21 cellular contexts compared by ENCODE assay signal in the genomic region with DNA sequence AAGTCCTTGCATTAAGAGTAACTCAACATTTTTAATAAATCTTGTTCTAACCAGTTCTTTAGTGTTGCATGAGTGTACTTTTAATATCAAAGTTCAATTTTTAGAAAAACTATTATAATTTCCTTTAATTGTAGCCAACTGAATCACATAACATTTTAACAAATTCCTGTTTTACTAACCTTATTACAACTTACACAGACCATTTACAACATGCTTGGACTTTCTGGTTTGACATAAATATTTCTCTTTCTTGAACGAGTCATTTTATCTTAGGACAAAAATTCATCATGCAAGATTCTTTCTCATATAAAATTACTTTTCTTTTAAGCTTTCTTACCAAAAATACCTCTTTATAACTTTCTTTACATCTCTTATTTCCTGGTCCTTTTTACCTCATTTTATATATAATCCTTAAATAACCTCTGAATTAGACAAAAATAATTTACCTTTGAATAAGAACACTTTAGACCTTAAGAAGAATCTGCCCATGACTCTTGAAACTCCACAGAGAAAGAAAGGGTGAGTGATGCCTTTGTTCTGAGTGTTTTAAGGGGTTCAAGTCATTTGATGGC. TPM values are rescaled to one million over a fixed set of nuclear protein-coding genes. Genes with fewer than 3 reads are reported as not detected.
A peak's percentile ranks its signal among the peaks of the same experiment; 100 is the strongest.
DNase-seq lines count a peak whose midpoint lies in the region; ATAC-seq, FAIRE-seq and TF ChIP-seq lines count a peak whose summit lies in the region.
"Had no signal": no experiment of that assay in that cellular context is flagged by ENCODE, and none has a peak within 500 bp of the region (broad histone marks: within the 10 kb centered on the region; RNA-seq: fewer than 3 reads in every experiment).

No MANE protein-coding gene starts in this region.

- peaks cover 2% of the 10 kb centered on the region for H3K27me3 Mint-ChIP-seq in GM23338 (ENCODE audit: insufficient read depth, low read depth, poor library complexity)

- no peaks in the 10 kb centered on the region for H3K79me2 ChIP-seq in GM23338 (replicated peaks; ENCODE audit: insufficient read depth)
- H3K79me2 ChIP-seq: hepatocyte had no signal

- TF ChIP-seq CTCF in A673 (conservative IDR thresholded peaks at IDR 0.05; ENCODE audit: low read depth, low read length) (no peak), GM23338 (conservative IDR thresholded peaks at IDR 0.05; ENCODE audit: low read depth in 2 of 2) (no peak)

- H3K4me3 Mint-ChIP-seq in GM23338, result no peak overlapping the region
- H3K4me3 Mint-ChIP-seq: activated CD4-positive, alpha-beta memory T cell treated with anti-CD3 and anti-CD28 coated beads, Interleukin-2, amount 10 ng/mL, durations not matched to agents 7 days and 5 days; activated T-helper 1 cell treated with anti-CD3 and anti-CD28 coated beads, Interleukin-12 subunit alpha, Interleukin-12 subunit beta, Interleukin-2, Interleukin-4 antibody, amounts not matched to agents 30 ng/mL and 10 ng/mL and 1 ng/mL, durations not matched to agents 14 hours and 24 hours and 36 hours; H9; naive B cell had no signal

- CTCF ChIA-PET in A673 (lab: Charles Lee), result no interaction called here

- POLR2A ChIA-PET in A673 (lab: Charles Lee; ENCODE audit: low non-redundant PET), result no interaction called here

- H3K27ac Mint-ChIP-seq in GM23338, result no peak overlapping the region
- H3K27ac Mint-ChIP-seq: activated CD4-positive, alpha-beta memory T cell treated with anti-CD3 and anti-CD28 coated beads, Interleukin-2, amount 10 ng/mL, durations not matched to agents 7 days and 5 days; activated T-helper 1 cell treated with anti-CD3 and anti-CD28 coated beads, Interleukin-12 subunit alpha, Interleukin-12 subunit beta, Interleukin-2, Interleukin-4 antibody, amounts not matched to agents 30 ng/mL and 10 ng/mL and 1 ng/mL, durations not matched to agents 14 hours and 24 hours and 36 hours; H9 had no signal

- no peaks in the 10 kb centered on the region for H3K36me3 ChIP-seq in A673 (ENCODE audit: insufficient read depth, low read length, poor library complexity, severe bottlenecking)
- H3K36me3 ChIP-seq in GM23338 (ENCODE audit: insufficient read depth), result peaks cover 32% of the 10 kb centered on the region; the same call in 1 of the 2 replicates
- H3K36me3 ChIP-seq: BLaER1 treated with 17β-estradiol and CSF1 and Interleukin-3, amounts not matched to agents 10 nM and 100 nM; left lung; prostate gland; stomach had no signal

- no peaks in the 10 kb centered on the region for H4K20me1 ChIP-seq in GM23338 (replicated peaks; ENCODE audit: insufficient read depth)
- H4K20me1 ChIP-seq: BLaER1 treated with 17β-estradiol and CSF1 and Interleukin-3, amounts not matched to agents 10 nM and 100 nM had no signal

- peaks cover 68% of the 10 kb centered on the region for H3K9me3 Mint-ChIP-seq in GM23338

- H3K36me3 Mint-ChIP-seq in GM23338 (ENCODE audit: low read depth), result peaks cover 66% of the 10 kb centered on the region

- H3K4me1 ChIP-seq in A673 (ENCODE audit: insufficient read depth, low read length, poor library complexity, severe bottlenecking) (no peaks in the 10 kb centered on the region), GM23338 (ENCODE audit: insufficient read depth) (no peaks in the 10 kb centered on the region)
- H3K4me1 ChIP-seq: BLaER1 treated with 17β-estradiol and CSF1 and Interleukin-3, amounts not matched to agents 10 nM and 100 nM; left lung; prostate gland; stomach had no signal

- DNase-seq in A673 (ENCODE audit: low spot score) (peak; percentile 3), GM23338 (ENCODE audit: low spot score) (peak; percentile 74), RPMI7951 (ENCODE audit: low read depth) (peak; percentile 10), frontal cortex (ENCODE audit: low spot score in 2 of 2) (no peak), NCI-H526 treated with DMSO at 0.1 percent for 48 hours (lab: John Stamatoyannopoulos, UW) (no peak), left ventricle myocardium superior (no peak)
- DNase-seq: activated CD4-positive, alpha-beta memory T cell treated with anti-CD3 and anti-CD28 coated beads, Interleukin-2, amount 10 ng/mL, durations not matched to agents 7 days and 5 days; H9; left lung; naive B cell; NCI-H2029; stomach had no signal

- no peaks in the 10 kb centered on the region; the same call in 1 of the 2 replicates for H3K9me2 ChIP-seq in GM23338 (ENCODE audit: insufficient read depth)

- BruUV-seq in A673 (replicated peaks; lab: Mats Ljungman, UMichigan), result no TSS peak

- intact Hi-C loops in A673 (cut with micrococcal nuclease; ENCODE audit: unreplicated experiment), result no loop called here
- intact Hi-C loops in left ventricle myocardium superior (cut with micrococcal nuclease), result no loop called here

- no peaks in the 10 kb centered on the region for H3F3A ChIP-seq in GM23338 (replicated peaks; ENCODE audit: low read depth)

- no peaks in the 10 kb centered on the region; the same call in 2 of the 3 replicates for H3K4me1 Mint-ChIP-seq in GM23338
- H3K4me1 Mint-ChIP-seq: activated CD4-positive, alpha-beta memory T cell treated with anti-CD3 and anti-CD28 coated beads, Interleukin-2, amount 10 ng/mL, durations not matched to agents 7 days and 5 days; naive B cell had no signal

- no peak overlapping the region for H3K4me2 ChIP-seq in GM23338
- H3K4me2 ChIP-seq: BLaER1 treated with 17β-estradiol and CSF1 and Interleukin-3, amounts not matched to agents 10 nM and 100 nM; hepatocyte had no signal

- peaks cover 3% of the 10 kb centered on the region for H3K27me3 ChIP-seq in A673 (replicated peaks; ENCODE audit: insufficient read depth, low read depth, low read length, poor library complexity)
- H3K27me3 ChIP-seq in GM23338 (ENCODE audit: insufficient read depth), result no peaks in the 10 kb centered on the region
- H3K27me3 ChIP-seq: BLaER1 treated with 17β-estradiol and CSF1 and Interleukin-3, amounts not matched to agents 10 nM and 100 nM; hepatocyte; left lung; stomach had no signal

- ATAC-seq in GM23338 (no peak), HG03108 (IDR thresholded peaks at IDR 0.05; ENCODE audit: unreplicated experiment) (no peak), left ventricle myocardium superior (no peak)
- ATAC-seq: left lung had no signal

- H2AFZ ChIP-seq in GM23338, result no peak overlapping the region
- H2AFZ ChIP-seq: hepatocyte had no signal

- no peak overlapping the region for H3K4me3 ChIP-seq in A673 (ENCODE audit: low read depth, low read length, poor library complexity, severe bottlenecking)
- H3K4me3 ChIP-seq in GM23338, result no peak overlapping the region
- H3K4me3 ChIP-seq: hepatocyte, left lung, prostate gland, stomach had no signal

- peaks cover 19% of the 10 kb centered on the region for H3K9me3 ChIP-seq in A673 (ENCODE audit: low read depth, low read length, poor library complexity, severe bottlenecking)
- H3K9me3 ChIP-seq: prostate gland had no signal

- peak; percentile 74 for FAIRE-seq in frontal cortex (lab: Jason Lieb, UNC)

- H3K27ac ChIP-seq in A673 (ENCODE audit: low read depth, low read length, poor library complexity, severe bottlenecking) (no peak overlapping the region), GM23338 (ENCODE audit: low read depth) (no peak overlapping the region)
- H3K27ac ChIP-seq: BLaER1 treated with 17β-estradiol and CSF1 and Interleukin-3, amounts not matched to agents 10 nM and 100 nM; hepatocyte; left lung; prostate gland; stomach; VCaP had no signal

TF ChIP-seq in GM23338, 12 proteins besides CTCF, POLR2A, EP300 and RAD21:
- TF ChIP-seq ZNF331 (CRISPR knock-in tag; IDR thresholded peaks at IDR 0.05; ENCODE audit: low read depth) (no peak), ETS1 (IDR thresholded peaks at IDR 0.05) (no peak), STAT1 (IDR thresholded peaks at IDR 0.05; ENCODE audit: unreplicated experiment) (no peak), POLR2AphosphoS5 (IDR thresholded peaks at IDR 0.05; ENCODE audit: low read depth) (no peak), EZH2 (IDR thresholded peaks at IDR 0.05; ENCODE audit: low read depth, unreplicated experiment) (no peak), JUNB (IDR thresholded peaks at IDR 0.05; ENCODE audit: unreplicated experiment) (no peak), ZNF114 (CRISPR knock-in tag; IDR thresholded peaks at IDR 0.05) (no peak)

RNA-seq across cellular contexts. Expression of gene SLCO1A2, which starts 3.9 kb away (rescaled TPM):
- total RNA-seq in A673 (2021) (not detected in 2 replicates), frontal cortex (4.9 TPM), left ventricle myocardium superior (not detected)
- total RNA-seq in GM23338 (2014; rRNA removed; shearing (Covaris generic)), result 10.8 and 25.2 TPM in 2 replicates
- 9.7 and 10.2 TPM in 2 replicates for polyA plus RNA-seq in GM23338 (2016; fragmentation: Nextera tagmentation; extraction: Ambion mirVana)
- not detected in 2 replicates for total RNA-seq in RPMI7951 (2014; rRNA removed; shearing (Covaris generic))
- total RNA-seq: activated CD4-positive, alpha-beta memory T cell treated with anti-CD3 and anti-CD28 coated beads, Interleukin-2, amount 10 ng/mL, durations not matched to agents 7 days and 5 days; activated T-helper 1 cell treated with anti-CD3 and anti-CD28 coated beads, Interleukin-12 subunit alpha, Interleukin-12 subunit beta, Interleukin-2, Interleukin-4 antibody, amounts not matched to agents 30 ng/mL and 10 ng/mL and 1 ng/mL, durations not matched to agents 14 hours and 24 hours and 36 hours; Daoy; stomach; urinary bladder had no signal
- polyA plus RNA-seq: stomach, urinary bladder had no signal

RNA-seq across cellular contexts. Expression of gene IAPP, which starts 41.9 kb away (rescaled TPM):
- not detected in 2 replicates for total RNA-seq in A673 (2021)
- not detected in 2 replicates for total RNA-seq in GM23338 (2014; rRNA removed; shearing (Covaris generic))
- polyA plus RNA-seq in GM23338 (2016; fragmentation: Nextera tagmentation; extraction: Ambion mirVana), result 0.10 and 0.32 TPM in 2 replicates
- total RNA-seq in RPMI7951 (2014; rRNA removed; shearing (Covaris generic)), result not detected in 2 replicates
- total RNA-seq in frontal cortex, result under 0.01 TPM
- not detected for total RNA-seq in left ventricle myocardium superior
- total RNA-seq: activated CD4-positive, alpha-beta memory T cell treated with anti-CD3 and anti-CD28 coated beads, Interleukin-2, amount 10 ng/mL, durations not matched to agents 7 days and 5 days; activated T-helper 1 cell treated with anti-CD3 and anti-CD28 coated beads, Interleukin-12 subunit alpha, Interleukin-12 subunit beta, Interleukin-2, Interleukin-4 antibody, amounts not matched to agents 30 ng/mL and 10 ng/mL and 1 ng/mL, durations not matched to agents 14 hours and 24 hours and 36 hours; chondrocyte; Daoy; H9; hepatocyte; left lung; prostate gland; stomach; urinary bladder had no signal
- polyA plus RNA-seq: hepatocyte, urinary bladder had no signal

Comparison
In these comparisons a context has a peak if more than half of its experiments do, and no peak if none do; other contexts are left out.
1. DNase-seq: peak in A673 (single experiment), GM23338 (single experiment) and RPMI7951 (single experiment); none in frontal cortex (0 of 2), NCI-H526 treated with DMSO at 0.1 percent for 48 hours (single experiment) and left ventricle myocardium superior (single experiment).